7 cellular contexts compared by ENCODE assay signal in the genomic region with DNA sequence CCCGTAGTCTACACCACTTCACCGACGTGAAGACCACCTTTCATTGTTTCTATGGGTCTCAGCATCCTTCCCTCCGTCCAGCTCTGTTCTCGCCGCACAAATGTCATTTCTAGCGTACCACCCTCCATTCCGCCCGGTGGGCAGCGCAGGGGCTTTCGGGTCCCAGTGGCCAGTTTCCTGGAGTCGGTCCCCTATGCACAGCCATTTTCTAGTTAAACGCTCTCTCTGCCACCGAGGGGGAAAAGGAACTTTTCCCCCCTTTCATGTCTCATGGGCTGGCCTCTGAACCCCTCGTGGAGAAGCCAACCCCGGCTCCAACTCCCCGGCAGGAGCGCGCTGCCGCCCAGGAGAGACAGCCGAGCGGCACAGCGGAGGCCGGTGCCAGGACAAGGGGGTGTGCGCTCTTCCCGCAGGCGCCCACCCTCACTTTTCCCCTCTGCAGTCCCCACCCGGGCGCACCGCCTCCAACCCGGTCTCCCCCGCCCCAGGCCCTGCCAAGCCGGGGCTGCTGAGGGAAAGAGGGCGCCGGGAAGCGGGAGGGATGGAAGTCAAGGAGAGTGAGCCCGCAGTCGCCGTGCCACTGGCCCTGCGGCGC. TPM values are rescaled to one million over a fixed set of nuclear protein-coding genes. Genes with fewer than 3 reads are reported as not detected.
A peak's percentile ranks its signal among the peaks of the same experiment; 100 is the strongest.
DNase-seq lines count a peak whose midpoint lies in the region; ATAC-seq, FAIRE-seq and TF ChIP-seq lines count a peak whose summit lies in the region.

No MANE protein-coding gene starts in this region.

- peaks cover 41% of the 10 kb centered on the region for H3K4me1 Mint-ChIP-seq in nephron progenitor cell
- peaks cover 6 to 21% of the 10 kb centered on the region in 2 donors for H3K4me1 Mint-ChIP-seq in immature natural killer cell

- H2AFZ ChIP-seq in PC-9 = peak overlapping the region; percentile 85
- H2AFZ ChIP-seq in endothelial cell of umbilical vein (ENCODE audit: low read depth, low read length) = no peak overlapping the region

- BruUV-seq in PC-9 (replicated peaks; lab: Mats Ljungman, UMichigan) (no TSS peak), endothelial cell of umbilical vein (replicated peaks; lab: Mats Ljungman, UMichigan) (no TSS peak)

- peaks cover 17% of the 10 kb centered on the region for H3F3A ChIP-seq in PC-9 (ENCODE audit: insufficient read depth, low read depth)

- CTCF ChIA-PET in PC-9 (lab: Charles Lee) = interaction anchor here (0.6 to 2.0 kb wide), 11 partner anchors 9 to 289 kb away, joined by 3 to 14 read pairs (median 4); no protein-coding TSS in a partner anchor
- CTCF ChIA-PET in endothelial cell of umbilical vein (lab: Charles Lee) = interaction anchor here (0.6 to 7.5 kb wide), 64 partner anchors 9 to 316 kb away, joined by 3 to 179 read pairs (median 4); partner anchors contain the start of gene UCHL1

- no peaks in the 10 kb centered on the region for H3K9me1 ChIP-seq in endothelial cell of umbilical vein (replicated peaks; ENCODE audit: control insufficient read depth, extremely low read depth, insufficient read depth, low read length)

- H3K4me2 ChIP-seq in PC-9 = peak overlapping the region; percentile 99
- peak overlapping the region; percentile 95 for H3K4me2 ChIP-seq in endothelial cell of umbilical vein (ENCODE audit: insufficient read depth, low read length)

- H4K20me1 ChIP-seq in PC-9 (ENCODE audit: insufficient read depth) (no peaks in the 10 kb centered on the region), endothelial cell of umbilical vein (replicated peaks; ENCODE audit: control insufficient read depth, extremely low read depth, insufficient read depth, low read length) (no peaks in the 10 kb centered on the region)

- H3K9me3 Mint-ChIP-seq in nephron progenitor cell = peaks cover 7% of the 10 kb centered on the region
- peaks cover 0 to 18% (median 1%) of the 10 kb centered on the region in 6 donors for H3K9me3 Mint-ChIP-seq in immature natural killer cell

- H3K27me3 ChIP-seq in PC-9 (ENCODE audit: insufficient read depth, low read depth) = no peaks in the 10 kb centered on the region
- no peaks in the 10 kb centered on the region for H3K27me3 ChIP-seq in endothelial cell of umbilical vein (ENCODE audit: control insufficient read depth in 2 of 2, insufficient read depth in 2 of 2, low read length in 2 of 2)

- no peaks in the 10 kb centered on the region for H3K36me3 ChIP-seq in PC-9 (ENCODE audit: low read depth)
- H3K36me3 ChIP-seq in endothelial cell of umbilical vein (ENCODE audit: control insufficient read depth in 2 of 2, extremely low read depth in 1 of 2, insufficient read depth in 2 of 2, low read length in 2 of 2) = no peaks in the 10 kb centered on the region

- intact Hi-C loops in PC-9 (cut with micrococcal nuclease; ENCODE audit: unreplicated experiment) (loop anchor here (1.0 to 5.0 kb wide), 6 partner anchors 53 to 461 kb away; no protein-coding TSS in a partner anchor), endothelial cell of umbilical vein (cut with micrococcal nuclease) (loop anchor here (1.0 to 5.0 kb wide), 7 partner anchors 58 to 305 kb away; no protein-coding TSS in a partner anchor)

- POLR2A ChIA-PET in PC-9 (lab: Charles Lee; ENCODE audit: unreplicated experiment) (interaction anchor here (0.5 to 1.0 kb wide), 5 partner anchors 9 to 721 kb away, joined by 3 to 4 read pairs (median 3); partner anchors contain the start of gene UCHL1), endothelial cell of umbilical vein (lab: Charles Lee) (interaction anchor here (0.6 to 1.7 kb wide), 6 partner anchors 9 to 60 kb away, joined by 3 to 7 read pairs (median 4); partner anchors contain the start of gene UCHL1)

- DNase-seq in HFF-Myc (ENCODE audit: extremely low read depth, low read depth) (no peak), PC-9 (no peak), endothelial cell of umbilical vein (ENCODE audit: low read depth, low spot score) (peak; percentile 37), nephron progenitor cell (peak; percentile 61), immature natural killer cell (no peak), ecto neural progenitor cell (ENCODE audit: low spot score) (no peak)

- H3K27ac Mint-ChIP-seq in nephron progenitor cell = no peak overlapping the region
- H3K27ac Mint-ChIP-seq in immature natural killer cell = no peak overlapping the region

- H3K4me3 ChIP-seq in HFF-Myc (replicated peaks; ENCODE audit: low read depth, low read length) = peak overlapping the region; percentile 84
- H3K4me3 ChIP-seq in PC-9 = peak overlapping the region; percentile 86
- H3K4me3 ChIP-seq in endothelial cell of umbilical vein (replicated peaks in 1 of 3; ENCODE audit: insufficient read depth in 1 of 3, low read depth in 1 of 3, low read length in 3 of 3) = peak overlapping the region; percentile 85 to 96 (median 86)

- H3K27me3 Mint-ChIP-seq in nephron progenitor cell (ENCODE audit: low read depth, poor library complexity) = peaks cover 23% of the 10 kb centered on the region
- H3K27me3 Mint-ChIP-seq in immature natural killer cell (ENCODE audit: low read depth in 3 of 3) = peaks cover 14 to 22% (median 20%) of the 10 kb centered on the region in 3 donors

- TF ChIP-seq POLR2A in GM18505 (IDR thresholded peaks at IDR 0.05; ENCODE audit: borderline replicate concordance, extremely low read depth, insufficient read depth, insufficient read length) (no peak), endothelial cell of umbilical vein (IDR thresholded peaks at IDR 0.05; ENCODE audit: low read depth, low read length) (no peak)

- H3K79me2 ChIP-seq in PC-9 (ENCODE audit: low read depth) (peaks cover 36% of the 10 kb centered on the region), endothelial cell of umbilical vein (ENCODE audit: control insufficient read depth, insufficient read depth, low read length) (peaks cover 56% of the 10 kb centered on the region)

- H3K4me3 Mint-ChIP-seq in nephron progenitor cell (peak overlapping the region; percentile 90), immature natural killer cell (peak overlapping the region in 2 of 5 donors; percentile 36 to 48)

- H3K9ac ChIP-seq in endothelial cell of umbilical vein (replicated peaks; ENCODE audit: extremely low read depth, insufficient read depth, low read length) = peak overlapping the region; percentile 93

- dilution Hi-C loops in endothelial cell of umbilical vein (cut with MboI; ENCODE audit: extremely low pct_ligation_motif_present, low sequenced_read_pairs) = loop anchor here (25.0 kb wide), 1 partner anchor 276 kb away; no protein-coding TSS in a partner anchor

- peak; percentile 13 for ATAC-seq in GM18505 (IDR thresholded peaks at IDR 0.05; ENCODE audit: unreplicated experiment)

- H3K36me3 Mint-ChIP-seq in nephron progenitor cell (ENCODE audit: low read depth) (peaks cover under 1% of the 10 kb centered on the region), immature natural killer cell (peaks cover 0 to 5% (median 4%) of the 10 kb centered on the region in 3 donors)

- no peaks in the 10 kb centered on the region for H3K9me2 ChIP-seq in PC-9 (ENCODE audit: insufficient read depth)

- FAIRE-seq in endothelial cell of umbilical vein (lab: Jason Lieb, UNC) = no peak

- H3K4me1 ChIP-seq in PC-9 (replicated peaks; ENCODE audit: insufficient read depth) = peaks cover 30% of the 10 kb centered on the region
- peaks cover 44% of the 10 kb centered on the region for H3K4me1 ChIP-seq in endothelial cell of umbilical vein (ENCODE audit: control insufficient read depth, extremely low read depth, insufficient read depth, low read length)

- TF ChIP-seq CTCF in HFF-Myc (IDR thresholded peaks at IDR 0.05; ENCODE audit: low read depth, low read length, missing control alignments) (no peak), PC-9 (conservative IDR thresholded peaks at IDR 0.05) (no peak), endothelial cell of umbilical vein (IDR thresholded peaks at IDR 0.05; ENCODE audit: extremely low read depth in 1 of 2, insufficient read depth in 1 of 2, low read depth in 1 of 2, low read length in 2 of 2) (no peak), nephron progenitor cell (IDR thresholded peaks at IDR 0.05) (no peak)

- no peaks in the 10 kb centered on the region for H3K9me3 ChIP-seq in PC-9 (ENCODE audit: insufficient read depth, low read depth)
- no peaks in the 10 kb centered on the region for H3K9me3 ChIP-seq in endothelial cell of umbilical vein (replicated peaks; ENCODE audit: control insufficient read depth, insufficient read depth, low read length)

- H3K27ac ChIP-seq in PC-9 (no peak overlapping the region), endothelial cell of umbilical vein (ENCODE audit: insufficient read depth, low read depth, low read length) (peak overlapping the region; percentile 49)

TF ChIP-seq in endothelial cell of umbilical vein, 7 proteins besides CTCF, POLR2A, EP300 and RAD21 (continues in another document):
- TF ChIP-seq POLR2AphosphoS5 (IDR thresholded peaks at IDR 0.05; ENCODE audit: insufficient read depth, low read depth, low read length) (no peak), FOS (IDR thresholded peaks at IDR 0.05; ENCODE audit: borderline replicate concordance, insufficient read depth, low read length) (no peak), JUN (IDR thresholded peaks at IDR 0.05; ENCODE audit: borderline replicate concordance, insufficient read depth, insufficient read length, low read depth) (no peak), EZH2 (IDR thresholded peaks at IDR 0.05; ENCODE audit: borderline replicate concordance, low read depth, low read length, severe bottlenecking) (no peak), MYC (IDR thresholded peaks at IDR 0.05; ENCODE audit: low read depth, low read length) (no peak)

RNA-seq across cellular contexts. Expression of gene APBB2, which starts 0.7 kb away (rescaled TPM):
- total RNA-seq in PC-9 (2021) (33.6 and 46.0 TPM in 2 replicates), endothelial cell of umbilical vein (124 and 162 TPM in 2 replicates)
- polyA plus RNA-seq in endothelial cell of umbilical vein (66.7 and 79.8 TPM in 2 replicates), immature natural killer cell (not detected)
- polyA plus RNA-seq in endothelial cell of umbilical vein (2011; cell fraction: cytosol; rRNA removed) = 76.8 and 80.8 TPM in 2 replicates
- polyA plus RNA-seq in endothelial cell of umbilical vein (2011; cell fraction: nucleus; rRNA removed) = 189 and 206 TPM in 2 replicates
- polyA plus RNA-seq in endothelial cell of umbilical vein (2012) = 103 and 128 TPM in 2 replicates
- polyA minus RNA-seq in endothelial cell of umbilical vein = 174 and 191 TPM in 2 replicates
- polyA minus RNA-seq in endothelial cell of umbilical vein (2011; cell fraction: cytosol; rRNA and poly(A)+ RNA removed) = 6.2 TPM
- polyA minus RNA-seq in endothelial cell of umbilical vein (2011; cell fraction: nucleus; rRNA and poly(A)+ RNA removed) = 240 and 313 TPM in 2 replicates

RNA-seq across cellular contexts. Expression of gene UCHL1, which starts 43.1 kb away (rescaled TPM):
- total RNA-seq in PC-9 (2021) = 1,253 and 1,355 TPM in 2 replicates
- 328 and 501 TPM in 2 replicates for total RNA-seq in endothelial cell of umbilical vein
- polyA plus RNA-seq in endothelial cell of umbilical vein = 915 and 1,128 TPM in 2 replicates
- polyA plus RNA-seq in endothelial cell of umbilical vein (2011; cell fraction: cytosol; rRNA removed) = 796 and 883 TPM in 2 replicates
- polyA plus RNA-seq in endothelial cell of umbilical vein (2011; cell fraction: nucleus; rRNA removed) = 1,314 and 1,532 TPM in 2 replicates
- 549 and 657 TPM in 2 replicates for polyA plus RNA-seq in endothelial cell of umbilical vein (2012)
- 243 and 281 TPM in 2 replicates for polyA minus RNA-seq in endothelial cell of umbilical vein
- polyA minus RNA-seq in endothelial cell of umbilical vein (2011; cell fraction: cytosol; rRNA and poly(A)+ RNA removed) = not detected
- polyA minus RNA-seq in endothelial cell of umbilical vein (2011; cell fraction: nucleus; rRNA and poly(A)+ RNA removed) = 91.5 and 114 TPM in 2 replicates
- polyA plus RNA-seq in immature natural killer cell = not detected

Comparison
In these comparisons a context has a peak if more than half of its experiments do, and no peak if none do; other contexts are left out.
1. DNase-seq: peak in endothelial cell of umbilical vein (single experiment) and nephron progenitor cell (single experiment); none in HFF-Myc (single experiment), PC-9 (0 of 2), immature natural killer cell (0 of 3) and ecto neural progenitor cell (single experiment).
2. Peak in every context shown above with its lines, with median percentiles within 50 percentile points of each other: H3K4me3 ChIP-seq.